Comparison of ENCODE assay signal across 1 cellular context in the genomic region with DNA sequence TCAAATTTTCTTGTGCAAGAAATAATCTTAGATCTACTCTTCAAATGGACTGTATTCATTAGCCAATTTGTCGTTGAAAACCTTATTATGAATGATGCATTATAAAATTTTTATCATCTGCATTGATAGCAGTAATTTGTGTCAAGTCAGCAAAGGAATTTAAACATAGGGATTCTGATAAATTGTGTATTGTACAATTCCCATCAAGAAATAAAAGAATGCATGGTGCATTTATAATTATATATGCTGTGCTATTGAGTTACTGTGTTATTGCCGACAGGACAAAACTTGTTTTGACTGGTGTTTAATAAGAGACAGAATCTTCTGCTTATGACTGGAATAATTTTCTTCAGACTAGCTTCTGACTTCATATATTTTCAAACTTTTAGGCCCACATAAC.
A peak's percentile ranks its signal among the peaks of the same experiment; 100 is the strongest.
TF ChIP-seq lines count a peak whose summit lies in the region.

No MANE protein-coding gene starts in this region.

TF ChIP-seq in HepG2, 621 proteins besides CTCF, POLR2A, EP300 and RAD21:
- TF ChIP-seq MAFF (IDR thresholded peaks at IDR 0.05; ENCODE audit: low read depth, low read length) (peak; percentile 83), ZNF543 (CRISPR knock-in tag; IDR thresholded peaks at IDR 0.05) (no peak), MAFK (conservative IDR thresholded peaks at IDR 0.05 in 1 of 2, IDR thresholded peaks at IDR 0.05 in 1 of 2; ENCODE audit: low read length in 2 of 2) (peak; percentile 79 to 85), ZNF747 (CRISPR knock-in tag; IDR thresholded peaks at IDR 0.05; ENCODE audit: borderline replicate concordance) (no peak)
